ENCODE assay signal across 16 cellular contexts in the genomic region with DNA sequence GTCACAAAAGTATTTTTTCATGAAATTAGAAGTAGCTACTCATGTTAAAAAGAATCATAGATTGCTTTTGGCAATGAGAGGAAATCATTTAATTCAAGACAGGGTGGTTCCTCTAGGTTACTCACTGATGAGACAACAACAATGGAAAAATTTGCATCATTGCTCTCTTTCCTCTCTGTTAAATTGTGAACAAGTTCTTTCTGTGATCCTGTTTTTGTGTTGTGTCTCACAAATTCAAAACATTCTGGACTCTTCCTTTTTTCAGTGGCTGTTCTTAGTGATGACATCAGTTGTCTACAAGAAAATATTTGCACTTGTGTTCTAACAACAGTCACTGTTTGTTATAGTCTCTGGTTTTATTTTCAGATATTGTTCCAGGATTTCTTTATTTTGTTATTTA.
A peak's percentile ranks its signal among the peaks of the same experiment; 100 is the strongest.
DNase-seq lines count a peak whose midpoint lies in the region; ATAC-seq, FAIRE-seq and TF ChIP-seq lines count a peak whose summit lies in the region.
"Had no signal": no experiment of that assay in that cellular context is flagged by ENCODE, and none has a peak within 500 bp of the region (broad histone marks: within the 10 kb centered on the region; RNA-seq: fewer than 3 reads in every experiment).

No MANE protein-coding gene starts in this region.

- no peaks in the 10 kb centered on the region for H3K36me3 Mint-ChIP-seq in progenitor cell of endocrine pancreas (ENCODE audit: insufficient read depth)

- no peak for ATAC-seq in HG03432 (IDR thresholded peaks at IDR 0.05; ENCODE audit: unreplicated experiment)
- ATAC-seq in HG03520 (IDR thresholded peaks at IDR 0.05; ENCODE audit: unreplicated experiment), result no peak
- ATAC-seq: GM23338, HCT116 had no signal

- DNase-seq in D721Med (ENCODE audit: insufficient read length, low spot score) (no peak), dermis blood vessel endothelial cell (peak; percentile 38), fibroblast of the aortic adventitia (ENCODE audit: low read depth) (peak; percentile 18), renal cortical epithelial cell (ENCODE audit: low read depth) (peak; percentile 19), progenitor cell of endocrine pancreas (ENCODE audit: low spot score, unreplicated experiment) (no peak)
- DNase-seq: CD8-positive, alpha-beta memory T cell; DND-41; NCI-H1092 treated with DMSO at 0.1 percent for 48 hours; NCI-H1694; NCI-H510A treated with DMSO at 0.1 percent for 48 hours; PC-9 had no signal

- no peaks in the 10 kb centered on the region for H3K27me3 Mint-ChIP-seq in progenitor cell of endocrine pancreas
- H3K27me3 Mint-ChIP-seq: CD8-positive, alpha-beta memory T cell had no signal

- peaks cover 5% of the 10 kb centered on the region for H3K4me1 Mint-ChIP-seq in progenitor cell of endocrine pancreas (ENCODE audit: low read depth)
- H3K4me1 Mint-ChIP-seq: CD8-positive, alpha-beta memory T cell had no signal

- TF ChIP-seq CTCF in D721Med (IDR thresholded peaks at IDR 0.05; ENCODE audit: insufficient read depth, missing control alignments) (no peak), fibroblast of the aortic adventitia (IDR thresholded peaks at IDR 0.05; ENCODE audit: insufficient read depth, low read length) (no peak), progenitor cell of endocrine pancreas (IDR thresholded peaks at IDR 0.05; ENCODE audit: unreplicated experiment) (no peak)

- H3K9me3 Mint-ChIP-seq in progenitor cell of endocrine pancreas (ENCODE audit: low read depth), result peaks cover 4% of the 10 kb centered on the region
- H3K9me3 Mint-ChIP-seq: CD8-positive, alpha-beta memory T cell; GM23338 had no signal

- H3K4me3 ChIP-seq in fibroblast of the aortic adventitia (ENCODE audit: low read depth, low read length), result no peak overlapping the region
- H3K4me3 ChIP-seq: GM23338, PC-9, SJSA1 had no signal

- H3K4me3 Mint-ChIP-seq in progenitor cell of endocrine pancreas (ENCODE audit: low read depth), result no peak overlapping the region
- H3K4me3 Mint-ChIP-seq: CD8-positive, alpha-beta memory T cell; GM23338 had no signal

- peak; percentile 16 for FAIRE-seq in D721Med (lab: Jason Lieb, UNC)

- no peak overlapping the region for H3K27ac Mint-ChIP-seq in progenitor cell of endocrine pancreas
- H3K27ac Mint-ChIP-seq: GM23338 had no signal

Comparison
In these comparisons a context has a peak if more than half of its experiments do, and no peak if none do; other contexts are left out.
1. DNase-seq: peak in dermis blood vessel endothelial cell (single experiment), fibroblast of the aortic adventitia (single experiment) and renal cortical epithelial cell (single experiment); none in D721Med (single experiment) and progenitor cell of endocrine pancreas (single experiment).